In genomic region chr14:58395565-58395814, GRCh38 we compare ENCODE assay signal across 9 cellular contexts. TPM values are rescaled to one million over a fixed set of nuclear protein-coding genes. Genes with fewer than 3 reads are reported as not detected.
A peak's percentile ranks its signal among the peaks of the same experiment; 100 is the strongest.
DNase-seq lines count a peak whose midpoint lies in the region; ATAC-seq and TF ChIP-seq lines count a peak whose summit lies in the region.
"Had no signal": no experiment of that assay in that cellular context is flagged by ENCODE, and none has a peak within 500 bp of the region (broad histone marks: within the 10 kb centered on the region; RNA-seq: fewer than 3 reads in every experiment).

No MANE protein-coding gene starts in this region.

- H3K4me2 ChIP-seq in PC-3 (ENCODE audit: low read length): peak overlapping the region; percentile 85

- peak overlapping the region; percentile 69 for H3K27ac ChIP-seq in CD8-positive, alpha-beta T cell (ENCODE audit: low read depth, low read length)
- no peak overlapping the region for H3K27ac ChIP-seq in PC-3 (ENCODE audit: low read length)

- H3K9me2 ChIP-seq in PC-3 (replicated peaks; ENCODE audit: low read length): no peaks in the 10 kb centered on the region

- intact Hi-C loops in CD8-positive, alpha-beta T cell (cut with DNase I, micrococcal nuclease): loop anchor here in 1 of 2 experiments (1.0 to 10.0 kb wide), 3 partner anchors 32 to 161 kb away; partner anchors contain the start of genes KIAA0586 and TIMM9
- intact Hi-C loops in PC-3 (cut with micrococcal nuclease) (no loop called here), posterior vena cava (cut with DNase I) (no loop called here)

- peak overlapping the region; percentile 90 for H2AFZ ChIP-seq in PC-3 (ENCODE audit: low read length)

- H3K4me3 Mint-ChIP-seq in CD8-positive, alpha-beta T cell: peak overlapping the region; percentile 83
- H3K4me3 Mint-ChIP-seq in osteocyte (ENCODE audit: unreplicated experiment): peak overlapping the region; percentile 64

- POLR2A ChIA-PET in CD8-positive, alpha-beta T cell (lab: Charles Lee): interaction anchor here (0.6 to 5.5 kb wide), 5 partner anchors 10 to 97 kb away, joined by 3 to 33 read pairs (median 3); partner anchors contain the start of genes ARID4A, KIAA0586 and TIMM9
- POLR2A ChIA-PET in PC-3 (lab: Charles Lee; ENCODE audit: unreplicated experiment): no interaction called here

- H3K27ac Mint-ChIP-seq in CD8-positive, alpha-beta T cell: peak overlapping the region; percentile 87
- H3K27ac Mint-ChIP-seq in osteocyte (ENCODE audit: unreplicated experiment): peak overlapping the region; percentile 38

- H3K9ac ChIP-seq in PC-3 (ENCODE audit: low read length): peak overlapping the region; percentile 61; the same call in 1 of the 2 replicates

- no TSS peak for BruUV-seq in PC-3 (replicated peaks; lab: Mats Ljungman, UMichigan)

- CTCF ChIA-PET in CD8-positive, alpha-beta T cell (lab: Charles Lee): interaction anchor here (0.7 to 1.7 kb wide), 9 partner anchors 9 to 287 kb away, joined by 3 to 12 read pairs (median 4); no protein-coding TSS in a partner anchor
- CTCF ChIA-PET in PC-3 (lab: Charles Lee): no interaction called here

- H3K4me1 Mint-ChIP-seq in CD8-positive, alpha-beta T cell (ENCODE audit: low read depth): peaks cover 13% of the 10 kb centered on the region
- H3K4me1 Mint-ChIP-seq in osteocyte (ENCODE audit: unreplicated experiment): peaks cover 7% of the 10 kb centered on the region

- no peak for TF ChIP-seq CTCF in CD8-positive, alpha-beta T cell (IDR thresholded peaks at IDR 0.05)
- TF ChIP-seq CTCF in PC-3 (conservative IDR thresholded peaks at IDR 0.05; ENCODE audit: low read depth, low read length): no peak
- no peak for TF ChIP-seq CTCF in epithelial cell of proximal tubule (conservative IDR thresholded peaks at IDR 0.05; ENCODE audit: low read depth, low read length)
- TF ChIP-seq CTCF in osteocyte (IDR thresholded peaks at IDR 0.05): no peak

- no peak for ATAC-seq in CD8-positive, alpha-beta T cell
- ATAC-seq in PC-3: no peak

- H3K27me3 ChIP-seq in CD8-positive, alpha-beta T cell (ENCODE audit: insufficient read depth, low read length): no peaks in the 10 kb centered on the region
- no peaks in the 10 kb centered on the region for H3K27me3 ChIP-seq in PC-3 (ENCODE audit: low read length)

- H3K79me2 ChIP-seq in PC-3 (ENCODE audit: low read length): no peaks in the 10 kb centered on the region

- no peaks in the 10 kb centered on the region for H3K9me3 Mint-ChIP-seq in CD8-positive, alpha-beta T cell
- no peaks in the 10 kb centered on the region for H3K9me3 Mint-ChIP-seq in osteocyte (ENCODE audit: unreplicated experiment)

- H3K4me3 ChIP-seq in CD8-positive, alpha-beta T cell (ENCODE audit: low read depth, low read length): peak overlapping the region; percentile 27
- H3K4me3 ChIP-seq in PC-3 (ENCODE audit: low read length) (peak overlapping the region; percentile 71), epithelial cell of proximal tubule (ENCODE audit: low read depth, low read length) (peak overlapping the region; percentile 54)

- peaks cover 9% of the 10 kb centered on the region for H3K4me1 ChIP-seq in CD8-positive, alpha-beta T cell (ENCODE audit: insufficient read depth, low read length)
- peaks cover 10% of the 10 kb centered on the region for H3K4me1 ChIP-seq in PC-3 (ENCODE audit: insufficient read depth, low read length)

- H4K20me1 ChIP-seq in PC-3 (ENCODE audit: low read length): no peaks in the 10 kb centered on the region

- H3K36me3 Mint-ChIP-seq in CD8-positive, alpha-beta T cell: no peaks in the 10 kb centered on the region
- no peaks in the 10 kb centered on the region for H3K36me3 Mint-ChIP-seq in osteocyte (ENCODE audit: unreplicated experiment)

- H3F3A ChIP-seq in PC-3 (ENCODE audit: low read length, unreplicated experiment): no peaks in the 10 kb centered on the region

- no peak for DNase-seq in CD8-positive, alpha-beta T cell
- DNase-seq in PC-3: no peak
- no peak for DNase-seq in epithelial cell of proximal tubule (ENCODE audit: low read depth)
- no peak for DNase-seq in osteocyte (ENCODE audit: extremely low spot score, unreplicated experiment)
- no peak for DNase-seq in posterior vena cava (ENCODE audit: low spot score)
- no peak for DNase-seq in GM03348 (ENCODE audit: low spot score)
- DNase-seq in SIG-M5 (lab: John Stamatoyannopoulos, UW): no peak
- DNase-seq in NCI-H345 (lab: John Stamatoyannopoulos, UW): no peak

- no peaks in the 10 kb centered on the region for H3K9me3 ChIP-seq in CD8-positive, alpha-beta T cell (ENCODE audit: low read length)
- no peaks in the 10 kb centered on the region for H3K9me3 ChIP-seq in PC-3 (ENCODE audit: low read length)

- H3K36me3 ChIP-seq in CD8-positive, alpha-beta T cell (ENCODE audit: insufficient read depth, low read length): no peaks in the 10 kb centered on the region
- no peaks in the 10 kb centered on the region for H3K36me3 ChIP-seq in PC-3 (ENCODE audit: low read depth, low read length)

- no peaks in the 10 kb centered on the region for H3K27me3 Mint-ChIP-seq in CD8-positive, alpha-beta T cell (ENCODE audit: low read depth)
- no peaks in the 10 kb centered on the region for H3K27me3 Mint-ChIP-seq in osteocyte (ENCODE audit: unreplicated experiment)

RNA-seq across cellular contexts. Expression of gene TOMM20L, which starts 0.2 kb away (rescaled TPM):
- under 1 TPM in 1 of 2 experiments, not detected in 1; 0.92 TPM for total RNA-seq in CD8-positive, alpha-beta T cell
- not detected in 2 replicates for total RNA-seq in PC-3 (2014; rRNA removed)
- not detected in 2 replicates for total RNA-seq in epithelial cell of proximal tubule
- not detected in 2 replicates for total RNA-seq in osteocyte
- not detected for total RNA-seq in posterior vena cava
- total RNA-seq: dermis microvascular lymphatic vessel endothelial cell had no signal

RNA-seq across cellular contexts. Expression of gene TIMM9, which starts 31.8 kb away (rescaled TPM):
- total RNA-seq in CD8-positive, alpha-beta T cell: 10 to 100 TPM; 28.1 to 37.5 TPM
- total RNA-seq in PC-3 (2014; rRNA removed): 105 and 155 TPM in 2 replicates
- total RNA-seq in epithelial cell of proximal tubule: 61.6 and 69.5 TPM in 2 replicates
- total RNA-seq in osteocyte: 39.6 and 40.1 TPM in 2 replicates
- 10 to 100 TPM; 28.4 to 30.7 TPM for total RNA-seq in posterior vena cava

RNA-seq across cellular contexts. Expression of gene KIAA0586, which starts 32.0 kb away (rescaled TPM):
- total RNA-seq in CD8-positive, alpha-beta T cell: 10 to 100 TPM; 15.4 to 15.9 TPM
- total RNA-seq in PC-3 (2014; rRNA removed) (50.3 and 50.8 TPM in 2 replicates), epithelial cell of proximal tubule (11.2 and 18.5 TPM in 2 replicates), osteocyte (17.9 and 19.0 TPM in 2 replicates), posterior vena cava (10 to 100 TPM; 14.7 to 15.5 TPM)
